23 cellular contexts compared by ENCODE assay signal in genomic region chr18:49844903-49845302, GRCh38. TPM values are rescaled to one million over a fixed set of nuclear protein-coding genes. Genes with fewer than 3 reads are reported as not detected.
A peak's percentile ranks its signal among the peaks of the same experiment; 100 is the strongest.
DNase-seq lines count a peak whose midpoint lies in the region; ATAC-seq and TF ChIP-seq lines count a peak whose summit lies in the region.
"Had no signal": no experiment of that assay in that cellular context is flagged by ENCODE, and none has a peak within 500 bp of the region (broad histone marks: within the 10 kb centered on the region; RNA-seq: fewer than 3 reads in every experiment).

No MANE protein-coding gene starts in this region.

- POLR2A ChIA-PET in MCF 10A (lab: Yijun Ruan, JAX) = interaction anchor here (0.6 to 1.4 kb wide), 3 partner anchors 16 to 303 kb away, joined by 3 read pairs; no protein-coding TSS in a partner anchor
- POLR2A ChIA-PET in GM10248 (lab: Yijun Ruan, JAX) = no interaction called here

- ATAC-seq in right lobe of liver = peak; percentile 20 to 53 (median 39)
- ATAC-seq: A549 had no signal

- no peaks in the 10 kb centered on the region for H3K27me3 Mint-ChIP-seq in MCF 10A (ENCODE audit: insufficient read depth, unreplicated experiment)
- H3K27me3 Mint-ChIP-seq in activated T-cell treated with anti-CD3 and anti-CD28 coated beads, Interleukin-2, amount 50 U/mL, for 24 hours = peaks cover 23% of the 10 kb centered on the region

- whole genome bisulfite sequencing in right lobe of liver (ENCODE audit: insufficient coverage, low coverage, low lambda C conversion rate, missing lambda C conversion rate) = 80% methylated on average over 1 of the region's 1 CpG

- no peaks in the 10 kb centered on the region for H4K20me1 ChIP-seq in MM.1S (ENCODE audit: insufficient read depth, low read length)
- H4K20me1 ChIP-seq: BLaER1 treated with 17β-estradiol and CSF1 and Interleukin-3, amounts not matched to agents 10 nM and 100 nM had no signal

- no peaks in the 10 kb centered on the region for H3K36me3 Mint-ChIP-seq in MCF 10A (ENCODE audit: insufficient read depth, unreplicated experiment)
- no peaks in the 10 kb centered on the region for H3K36me3 Mint-ChIP-seq in activated T-cell treated with anti-CD3 and anti-CD28 coated beads, Interleukin-2, amount 50 U/mL, for 24 hours (ENCODE audit: low read depth)
- H3K36me3 Mint-ChIP-seq: CD14-positive monocyte; CD8-positive, alpha-beta memory T cell had no signal

- no peak for TF ChIP-seq CTCF in MCF 10A (IDR thresholded peaks at IDR 0.05; ENCODE audit: unreplicated experiment)
- no peak for TF ChIP-seq CTCF in breast epithelium (IDR thresholded peaks at IDR 0.05)
- TF ChIP-seq CTCF in MM.1S (IDR thresholded peaks at IDR 0.05; ENCODE audit: low read length) = no peak
- TF ChIP-seq CTCF in right lobe of liver (IDR thresholded peaks at IDR 0.05) = peak in 2 of 4 donors; percentile 7 to 25
- no peak for TF ChIP-seq CTCF in GM10248 (IDR thresholded peaks at IDR 0.05; ENCODE audit: control extremely low read depth, extremely low read depth, low read depth, missing control alignments)

- H3K4me2 ChIP-seq in MM.1S (ENCODE audit: low read depth, low read length) = no peak overlapping the region
- H3K4me2 ChIP-seq: A549; BLaER1 treated with 17β-estradiol and CSF1 and Interleukin-3, amounts not matched to agents 10 nM and 100 nM had no signal

- CTCF ChIA-PET in MCF 10A (lab: Yijun Ruan, JAX) (interaction anchor here (0.6 to 1.1 kb wide), 2 partner anchors 14 to 334 kb away, joined by 4 to 7 read pairs; no protein-coding TSS in a partner anchor), GM10248 (lab: Yijun Ruan, JAX) (interaction anchor here (2.4 kb wide), 1 partner anchor 13 kb away, joined by 7 read pairs; no protein-coding TSS in a partner anchor)

- H2AFZ ChIP-seq in MM.1S (ENCODE audit: low read length) = no peak overlapping the region

- H3K9me3 ChIP-seq in breast epithelium = no peaks in the 10 kb centered on the region
- no peaks in the 10 kb centered on the region for H3K9me3 ChIP-seq in MM.1S (replicated peaks; ENCODE audit: insufficient read depth, low read length)
- no peaks in the 10 kb centered on the region for H3K9me3 ChIP-seq in right lobe of liver
- H3K9me3 ChIP-seq: A549; BE2C; BLaER1 treated with 17β-estradiol and CSF1 and Interleukin-3, amounts not matched to agents 10 nM and 100 nM had no signal

- H3K4me3 ChIP-seq in breast epithelium (no peak overlapping the region), MM.1S (ENCODE audit: low read length) (no peak overlapping the region), right lobe of liver (no peak overlapping the region)
- H3K4me3 ChIP-seq: A549; BLaER1 treated with 17β-estradiol and CSF1 and Interleukin-3, amounts not matched to agents 10 nM and 100 nM had no signal

- no peaks in the 10 kb centered on the region for H3F3A ChIP-seq in MM.1S (ENCODE audit: insufficient read depth, low read length)

- H3K4me1 Mint-ChIP-seq in MCF 10A (ENCODE audit: insufficient read depth, unreplicated experiment) = peaks cover 29% of the 10 kb centered on the region
- no peaks in the 10 kb centered on the region for H3K4me1 Mint-ChIP-seq in activated T-cell treated with anti-CD3 and anti-CD28 coated beads, Interleukin-2, amount 50 U/mL, for 24 hours (ENCODE audit: low read depth)
- H3K4me1 Mint-ChIP-seq: CD14-positive monocyte had no signal

- H3K36me3 ChIP-seq in breast epithelium (no peaks in the 10 kb centered on the region), MM.1S (replicated peaks; ENCODE audit: insufficient read depth, low read length) (0 out of 2 replicates have a peak, but pooled peaks cover under 1% of the 10 kb centered on the region), right lobe of liver (no peaks in the 10 kb centered on the region)
- H3K36me3 ChIP-seq: BE2C; BLaER1 treated with 17β-estradiol and CSF1 and Interleukin-3, amounts not matched to agents 10 nM and 100 nM had no signal

- intact Hi-C loops in MCF 10A (cut with micrococcal nuclease) (no loop called here), breast epithelium (cut with DNase I; ENCODE audit: low total_unique reads) (no loop called here), right lobe of liver (cut with DNase I) (loop anchor here in 1 of 2 donors (10.0 kb wide), 1 partner anchor 330 kb away; no protein-coding TSS in a partner anchor)

- no peak overlapping the region for H3K4me3 Mint-ChIP-seq in MCF 10A (ENCODE audit: unreplicated experiment)
- H3K4me3 Mint-ChIP-seq in activated T-cell treated with anti-CD3 and anti-CD28 coated beads, Interleukin-2, amount 50 U/mL, for 24 hours = no peak overlapping the region
- H3K4me3 Mint-ChIP-seq: CD14-positive monocyte; CD4-positive, alpha-beta T cell; CD8-positive, alpha-beta memory T cell had no signal

- peak overlapping the region; percentile 16 for H3K27ac Mint-ChIP-seq in MCF 10A (ENCODE audit: low read depth, unreplicated experiment)
- no peak overlapping the region for H3K27ac Mint-ChIP-seq in activated T-cell treated with anti-CD3 and anti-CD28 coated beads, Interleukin-2, amount 50 U/mL, for 24 hours
- H3K27ac Mint-ChIP-seq: CD14-positive monocyte; CD4-positive, alpha-beta T cell had no signal

- H3K9ac ChIP-seq in MM.1S (ENCODE audit: low read length) = no peak overlapping the region
- H3K9ac ChIP-seq: BLaER1 treated with 17β-estradiol and CSF1 and Interleukin-3, amounts not matched to agents 10 nM and 100 nM had no signal

- H3K9me3 Mint-ChIP-seq in MCF 10A (ENCODE audit: unreplicated experiment) = no peaks in the 10 kb centered on the region
- H3K9me3 Mint-ChIP-seq in activated T-cell treated with anti-CD3 and anti-CD28 coated beads, Interleukin-2, amount 50 U/mL, for 24 hours = no peaks in the 10 kb centered on the region
- H3K9me3 Mint-ChIP-seq: CD4-positive, alpha-beta T cell; CD8-positive, alpha-beta memory T cell had no signal

- TF ChIP-seq POLR2A in breast epithelium (IDR thresholded peaks at IDR 0.05) (no peak), right lobe of liver (IDR thresholded peaks at IDR 0.05) (no peak)

- H3K4me1 ChIP-seq in breast epithelium (no peaks in the 10 kb centered on the region), MM.1S (ENCODE audit: low read length) (peaks cover 26% of the 10 kb centered on the region), right lobe of liver (peaks cover 0 to 5% (median under 1%) of the 10 kb centered on the region in 4 donors)
- H3K4me1 ChIP-seq: BE2C had no signal

- H3K27ac ChIP-seq in breast epithelium = no peak overlapping the region
- peak overlapping the region; percentile 19; the same call in 1 of the 2 replicates for H3K27ac ChIP-seq in MM.1S (ENCODE audit: low read length)
- H3K27ac ChIP-seq in right lobe of liver = no peak overlapping the region
- H3K27ac ChIP-seq: A549; BLaER1 treated with 17β-estradiol and CSF1 and Interleukin-3, amounts not matched to agents 10 nM and 100 nM had no signal

- no peaks in the 10 kb centered on the region for H3K27me3 ChIP-seq in breast epithelium
- H3K27me3 ChIP-seq in MM.1S (replicated peaks; ENCODE audit: insufficient read depth, low read length) = no peaks in the 10 kb centered on the region
- H3K27me3 ChIP-seq in right lobe of liver = no peaks in the 10 kb centered on the region
- H3K27me3 ChIP-seq: BE2C; BLaER1 treated with 17β-estradiol and CSF1 and Interleukin-3, amounts not matched to agents 10 nM and 100 nM had no signal

- BruUV-seq in MCF 10A (replicated peaks; lab: Mats Ljungman, UMichigan) = no TSS peak

- DNase-seq in NCI-H524 (lab: John Stamatoyannopoulos, UW) (peak; percentile 17 to 78), NCI-H524 treated with DMSO at 0.1 percent for 48 hours (lab: John Stamatoyannopoulos, UW) (no peak), MCF 10A (ENCODE audit: unreplicated experiment) (no peak), breast epithelium (ENCODE audit: low spot score in 2 of 2) (no peak), MM.1S (no peak), right lobe of liver (peak in 1 of 3 donors; percentile 48), GM10248 (ENCODE audit: extremely low spot score) (no peak)
- no peak for DNase-seq in activated T-cell treated with anti-CD3 and anti-CD28 coated beads, Interleukin-2, amount 50 U/mL, for 24 hours
- DNase-seq: 8988T; ACHN; AML-193; BE2C; CD4-positive, alpha-beta T cell; CD8-positive, alpha-beta memory T cell; DMS 273 treated with DMSO at 0.1 percent for 48 hours; DMS79; EL; GDM1; GOT3; HCEC 1CT had no signal

- no peaks in the 10 kb centered on the region for H3K9me2 ChIP-seq in MM.1S (replicated peaks; ENCODE audit: insufficient read depth, low read length)

- no peaks in the 10 kb centered on the region for H3K79me2 ChIP-seq in MM.1S (ENCODE audit: low read length)

RNA-seq across cellular contexts. Expression of gene ACAA2, which starts 31.6 kb away (rescaled TPM):
- total RNA-seq in MCF 10A (2022) (82.9 and 84.9 TPM in 2 replicates), breast epithelium (10 to 100 TPM; 67.9 to 99.5 (median 70.5) TPM), right lobe of liver (100 to 1,000 TPM; 312 to 644 (median 421) TPM)

Comparison
In these comparisons a context has a peak if more than half of its experiments do, and no peak if none do; other contexts are left out.
1. DNase-seq: peak in NCI-H524 (2 of 2); none in NCI-H524 treated with DMSO at 0.1 percent for 48 hours (single experiment), MCF 10A (single experiment), breast epithelium (0 of 2), MM.1S (single experiment), activated T-cell treated with anti-CD3 and anti-CD28 coated beads, Interleukin-2, amount 50 U/mL, for 24 hours (single experiment) and GM10248 (single experiment).